In genomic region chr10:107914450-107915276, GRCh38 we compare ENCODE assay signal across 1 cellular context.
TF ChIP-seq lines count a peak whose summit lies in the region.

No MANE protein-coding gene starts in this region.

TF ChIP-seq in WTC11, 78 proteins besides CTCF, POLR2A, EP300 and RAD21 (continued from another document):
- TF ChIP-seq, protein P1, sequence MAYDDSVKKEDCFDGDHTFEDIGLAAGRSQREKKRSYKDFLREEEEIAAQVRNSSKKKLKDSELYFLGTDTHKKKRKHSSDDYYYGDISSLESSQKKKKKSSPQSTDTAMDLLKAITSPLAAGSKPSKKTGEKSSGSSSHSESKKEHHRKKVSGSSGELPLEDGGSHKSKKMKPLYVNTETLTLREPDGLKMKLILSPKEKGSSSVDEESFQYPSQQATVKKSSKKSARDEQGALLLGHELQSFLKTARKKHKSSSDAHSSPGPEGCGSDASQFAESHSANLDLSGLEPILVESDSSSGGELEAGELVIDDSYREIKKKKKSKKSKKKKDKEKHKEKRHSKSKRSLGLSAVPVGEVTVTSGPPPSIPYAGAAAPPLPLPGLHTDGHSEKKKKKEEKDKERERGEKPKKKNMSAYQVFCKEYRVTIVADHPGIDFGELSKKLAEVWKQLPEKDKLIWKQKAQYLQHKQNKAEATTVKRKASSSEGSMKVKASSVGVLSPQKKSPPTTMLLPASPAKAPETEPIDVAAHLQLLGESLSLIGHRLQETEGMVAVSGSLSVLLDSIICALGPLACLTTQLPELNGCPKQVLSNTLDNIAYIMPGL (CRISPR knock-in tag; IDR thresholded peaks at IDR 0.05), result peak; percentile 83; the same call in 1 of the 2 replicates
- TF ChIP-seq JUN (CRISPR knock-in tag; IDR thresholded peaks at IDR 0.05) (peak; percentile 42; the same call in 1 of the 2 replicates), NFYB (CRISPR knock-in tag; conservative IDR thresholded peaks at IDR 0.05; ENCODE audit: low read depth) (no peak), JAZF1 (CRISPR knock-in tag; IDR thresholded peaks at IDR 0.05) (no peak), ZNF263 (CRISPR knock-in tag; IDR thresholded peaks at IDR 0.05; ENCODE audit: low read depth) (peak; percentile 28; the same call in 1 of the 2 replicates)
- TF ChIP-seq, protein P2, sequence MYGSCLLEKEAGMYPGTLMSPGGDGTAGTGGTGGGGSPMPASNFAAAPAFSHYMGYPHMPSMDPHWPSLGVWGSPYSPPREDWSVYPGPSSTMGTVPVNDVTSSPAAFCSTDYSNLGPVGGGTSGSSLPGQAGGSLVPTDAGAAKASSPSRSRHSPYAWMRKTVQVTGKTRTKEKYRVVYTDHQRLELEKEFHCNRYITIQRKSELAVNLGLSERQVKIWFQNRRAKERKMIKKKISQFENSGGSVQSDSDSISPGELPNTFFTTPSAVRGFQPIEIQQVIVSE (CRISPR knock-in tag; IDR thresholded peaks at IDR 0.05; ENCODE audit: borderline replicate concordance), result no peak
- TF ChIP-seq, protein P3, sequence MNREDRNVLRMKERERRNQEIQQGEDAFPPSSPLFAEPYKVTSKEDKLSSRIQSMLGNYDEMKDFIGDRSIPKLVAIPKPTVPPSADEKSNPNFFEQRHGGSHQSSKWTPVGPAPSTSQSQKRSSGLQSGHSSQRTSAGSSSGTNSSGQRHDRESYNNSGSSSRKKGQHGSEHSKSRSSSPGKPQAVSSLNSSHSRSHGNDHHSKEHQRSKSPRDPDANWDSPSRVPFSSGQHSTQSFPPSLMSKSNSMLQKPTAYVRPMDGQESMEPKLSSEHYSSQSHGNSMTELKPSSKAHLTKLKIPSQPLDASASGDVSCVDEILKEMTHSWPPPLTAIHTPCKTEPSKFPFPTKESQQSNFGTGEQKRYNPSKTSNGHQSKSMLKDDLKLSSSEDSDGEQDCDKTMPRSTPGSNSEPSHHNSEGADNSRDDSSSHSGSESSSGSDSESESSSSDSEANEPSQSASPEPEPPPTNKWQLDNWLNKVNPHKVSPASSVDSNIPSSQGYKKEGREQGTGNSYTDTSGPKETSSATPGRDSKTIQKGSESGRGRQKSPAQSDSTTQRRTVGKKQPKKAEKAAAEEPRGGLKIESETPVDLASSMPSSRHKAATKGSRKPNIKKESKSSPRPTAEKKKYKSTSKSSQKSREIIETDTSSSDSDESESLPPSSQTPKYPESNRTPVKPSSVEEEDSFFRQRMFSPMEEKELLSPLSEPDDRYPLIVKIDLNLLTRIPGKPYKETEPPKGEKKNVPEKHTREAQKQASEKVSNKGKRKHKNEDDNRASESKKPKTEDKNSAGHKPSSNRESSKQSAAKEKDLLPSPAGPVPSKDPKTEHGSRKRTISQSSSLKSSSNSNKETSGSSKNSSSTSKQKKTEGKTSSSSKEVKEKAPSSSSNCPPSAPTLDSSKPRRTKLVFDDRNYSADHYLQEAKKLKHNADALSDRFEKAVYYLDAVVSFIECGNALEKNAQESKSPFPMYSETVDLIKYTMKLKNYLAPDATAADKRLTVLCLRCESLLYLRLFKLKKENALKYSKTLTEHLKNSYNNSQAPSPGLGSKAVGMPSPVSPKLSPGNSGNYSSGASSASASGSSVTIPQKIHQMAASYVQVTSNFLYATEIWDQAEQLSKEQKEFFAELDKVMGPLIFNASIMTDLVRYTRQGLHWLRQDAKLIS (CRISPR knock-in tag; IDR thresholded peaks at IDR 0.05; ENCODE audit: borderline replicate concordance), result no peak
- TF ChIP-seq, protein P4, sequence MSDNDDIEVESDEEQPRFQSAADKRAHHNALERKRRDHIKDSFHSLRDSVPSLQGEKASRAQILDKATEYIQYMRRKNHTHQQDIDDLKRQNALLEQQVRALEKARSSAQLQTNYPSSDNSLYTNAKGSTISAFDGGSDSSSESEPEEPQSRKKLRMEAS (CRISPR knock-in tag; IDR thresholded peaks at IDR 0.05), result peak; percentile 69
